9 cellular contexts compared by ENCODE assay signal in genomic region chr10:68327889-68328786, GRCh38. TPM values are rescaled to one million over a fixed set of nuclear protein-coding genes. Genes with fewer than 3 reads are reported as not detected.
DNase-seq lines count a peak whose midpoint lies in the region; ATAC-seq, FAIRE-seq and TF ChIP-seq lines count a peak whose summit lies in the region.
"Had no signal": no experiment of that assay in that cellular context is flagged by ENCODE, and none has a peak within 500 bp of the region (broad histone marks: within the 10 kb centered on the region; RNA-seq: fewer than 3 reads in every experiment).

No MANE protein-coding gene starts in this region.

- no peaks in the 10 kb centered on the region for H3K9me3 Mint-ChIP-seq in activated T-cell treated with anti-CD3 and anti-CD28 coated beads, Interleukin-2, amount 50 U/mL, for 72 hours

- no peak for FAIRE-seq in kidney (lab: Jason Lieb, UNC)
- FAIRE-seq: colon had no signal

- H3K36me3 Mint-ChIP-seq in activated T-cell treated with anti-CD3 and anti-CD28 coated beads, Interleukin-2, amount 50 U/mL, for 72 hours (ENCODE audit: insufficient read depth in 2 of 2): peaks cover 8 to 13% of the 10 kb centered on the region in 2 donors

- no peak for DNase-seq in activated T-cell treated with anti-CD3 and anti-CD28 coated beads, Interleukin-2, amount 50 U/mL, for 72 hours
- DNase-seq in activated T-cell treated with anti-CD3 and anti-CD28 coated beads, Interleukin-2, amount 50 U/mL, for 48 hours: no peak
- DNase-seq in NCI-H2227 (lab: John Stamatoyannopoulos, UW; ENCODE audit: unreplicated experiment) (peak; percentile 55), astrocyte of the spinal cord (ENCODE audit: low read depth, low spot score) (peak; percentile 75), kidney (no peak)

- no peak overlapping the region for H3K4me3 ChIP-seq in astrocyte of the spinal cord (ENCODE audit: low read depth, low read length)
- peak overlapping the region; percentile 8 to 48 for H3K4me3 ChIP-seq in kidney (ENCODE audit: low read length in 2 of 2)

- H3K4me3 Mint-ChIP-seq in activated T-cell treated with anti-CD3 and anti-CD28 coated beads, Interleukin-2, amount 50 U/mL, for 72 hours: peak overlapping the region; percentile 33 to 66

- H3K9ac ChIP-seq in kidney (ENCODE audit: low read length in 2 of 2): peak overlapping the region; percentile 12 to 65

- ATAC-seq in activated T-cell treated with anti-CD3 and anti-CD28 coated beads, Interleukin-2, amount 50 U/mL, for 72 hours (replicated peaks in 1 of 2): no peak
- no peak for ATAC-seq in HG02870 (IDR thresholded peaks at IDR 0.05; ENCODE audit: unreplicated experiment)
- ATAC-seq in HG03521 (IDR thresholded peaks at IDR 0.05; ENCODE audit: unreplicated experiment): no peak

- H3K9me3 ChIP-seq in kidney (ENCODE audit: control insufficient read depth in 1 of 2, low read length in 2 of 2): no peaks in the 10 kb centered on the region

- H3K27ac Mint-ChIP-seq in activated T-cell treated with anti-CD3 and anti-CD28 coated beads, Interleukin-2, amount 50 U/mL, for 72 hours: peak overlapping the region; percentile 13

- in situ Hi-C loops in astrocyte of the spinal cord (cut with HindIII; ENCODE audit: low sequenced_read_pairs): no loop called here

- H3K27me3 Mint-ChIP-seq in activated T-cell treated with anti-CD3 and anti-CD28 coated beads, Interleukin-2, amount 50 U/mL, for 72 hours (ENCODE audit: low read depth): no peaks in the 10 kb centered on the region

- peak overlapping the region; percentile 71 to 86 for H3K27ac ChIP-seq in kidney (ENCODE audit: low read depth in 2 of 2, low read length in 2 of 2)
- H3K27ac ChIP-seq in temporal lobe (ENCODE audit: low read depth, low read length): peak overlapping the region; percentile 99

- peaks cover 29% of the 10 kb centered on the region for H3K4me1 Mint-ChIP-seq in activated T-cell treated with anti-CD3 and anti-CD28 coated beads, Interleukin-2, amount 50 U/mL, for 72 hours (ENCODE audit: low read depth)

- intact Hi-C loops in kidney (cut with DNase I): no loop called here

- TF ChIP-seq CTCF in astrocyte of the spinal cord (IDR thresholded peaks at IDR 0.05; ENCODE audit: low read depth, low read length) (no peak), kidney (IDR thresholded peaks at IDR 0.05; ENCODE audit: borderline replicate concordance, extremely low read depth, insufficient read depth) (no peak)

- no peaks in the 10 kb centered on the region for H3K36me3 ChIP-seq in kidney (ENCODE audit: control insufficient read depth in 1 of 2, insufficient read depth in 2 of 2, low read length in 2 of 2)

- H3K4me1 ChIP-seq in kidney (ENCODE audit: control insufficient read depth in 1 of 2, insufficient read depth in 1 of 2, low read depth in 1 of 2, low read length in 2 of 2): peaks cover 7 to 17% of the 10 kb centered on the region in 2 donors

RNA-seq across cellular contexts. Expression of gene HNRNPH3, which starts 3.7 kb away (rescaled TPM):
- 100 to 1,000 TPM; 139 to 150 TPM for total RNA-seq in activated T-cell treated with anti-CD3 and anti-CD28 coated beads, Interleukin-2, amount 50 U/mL, for 72 hours
- total RNA-seq in kidney (114 TPM), temporal lobe (67.4 TPM)
- 119 TPM for polyA plus RNA-seq in kidney (ENCODE audit: insufficient read depth, low read depth, low replicate concordance)

RNA-seq across cellular contexts. Expression of gene PBLD, which starts 4.6 kb away (rescaled TPM):
- total RNA-seq in activated T-cell treated with anti-CD3 and anti-CD28 coated beads, Interleukin-2, amount 50 U/mL, for 72 hours: 1 to 10 TPM; 1.9 to 2.7 TPM
- total RNA-seq in kidney: 33.5 TPM
- 104 TPM for polyA plus RNA-seq in kidney (ENCODE audit: insufficient read depth, low read depth, low replicate concordance)
- 5.4 TPM for total RNA-seq in temporal lobe

Comparison
In these comparisons a context has a peak if more than half of its experiments do, and no peak if none do; other contexts are left out.
1. DNase-seq: peak in NCI-H2227 (single experiment) and astrocyte of the spinal cord (single experiment); none in activated T-cell treated with anti-CD3 and anti-CD28 coated beads, Interleukin-2, amount 50 U/mL, for 72 hours (0 of 2), activated T-cell treated with anti-CD3 and anti-CD28 coated beads, Interleukin-2, amount 50 U/mL, for 48 hours (0 of 2) and kidney (single experiment).